29 cellular contexts compared by ENCODE assay signal in genomic region chr20:38082894-38083293, GRCh38. TPM values are rescaled to one million over a fixed set of nuclear protein-coding genes. Genes with fewer than 3 reads are reported as not detected.
A peak's percentile ranks its signal among the peaks of the same experiment; 100 is the strongest.
DNase-seq lines count a peak whose midpoint lies in the region; ATAC-seq and TF ChIP-seq lines count a peak whose summit lies in the region.
"Had no signal": no experiment of that assay in that cellular context is flagged by ENCODE, and none has a peak within 500 bp of the region (broad histone marks: within the 10 kb centered on the region; RNA-seq: fewer than 3 reads in every experiment).

No MANE protein-coding gene starts in this region.

- H3K27ac ChIP-seq in right atrium auricular region, result peak overlapping the region; percentile 84
- peak overlapping the region; percentile 66 for H3K27ac ChIP-seq in fibroblast of lung (ENCODE audit: insufficient read depth, low read length)
- peak overlapping the region; percentile 79 for H3K27ac ChIP-seq in osteoblast (ENCODE audit: low read depth, low read length)
- peak overlapping the region in 1 of 4 donors; percentile 64 for H3K27ac ChIP-seq in Peyer's patch
- H3K27ac ChIP-seq: epithelial cell of prostate, pancreas, SJCRH30 had no signal

- ATAC-seq in left ventricle myocardium superior, result no peak
- ATAC-seq: CD8-positive, alpha-beta T cell; pancreas; stimulated activated naive CD8-positive, alpha-beta T cell treated with anti-CD3 and anti-CD28 coated beads, Interleukin-15, Interleukin-2, amounts not matched to agents 100 U/mL and 50 U/mL, for 24 hours had no signal

- H3K27me3 ChIP-seq in right atrium auricular region (no peaks in the 10 kb centered on the region), fibroblast of lung (ENCODE audit: control insufficient read depth, insufficient read depth, low read length) (no peaks in the 10 kb centered on the region), osteoblast (ENCODE audit: insufficient read depth, low read length) (no peaks in the 10 kb centered on the region), Peyer's patch (no peaks in the 10 kb centered on the region)
- H3K27me3 ChIP-seq: pancreas, SJCRH30, spleen had no signal

- H3K36me3 ChIP-seq in right atrium auricular region (peaks cover 14% of the 10 kb centered on the region), fibroblast of lung (ENCODE audit: control insufficient read depth, insufficient read depth, low read length) (no peaks in the 10 kb centered on the region), osteoblast (ENCODE audit: insufficient read depth, low read length) (peaks cover 34% of the 10 kb centered on the region), Peyer's patch (peaks cover 0 to 41% (median 0%) of the 10 kb centered on the region in 3 donors)

- TF ChIP-seq CTCF in right atrium auricular region (IDR thresholded peaks at IDR 0.05) (no peak), fibroblast of lung (conservative IDR thresholded peaks at IDR 0.05 in 1 of 2, IDR thresholded peaks at IDR 0.05 in 1 of 2; ENCODE audit: low read depth in 1 of 2, low read length in 2 of 2) (no peak), osteoblast (IDR thresholded peaks at IDR 0.05; ENCODE audit: extremely low read depth, low read depth, low read length) (no peak), Peyer's patch (IDR thresholded peaks at IDR 0.05) (no peak)

- in situ Hi-C loops in ACHN (cut with HindIII; ENCODE audit: low pct_ligation_motif_present, low pct_unique_long_range_greater_than_20kb, low sequenced_read_pairs), result no loop called here

- H2AFZ ChIP-seq in fibroblast of lung (ENCODE audit: low read length) (no peak overlapping the region), osteoblast (ENCODE audit: low read length) (no peak overlapping the region)

- H3K4me3 ChIP-seq in right atrium auricular region, result no peak overlapping the region
- H3K4me3 ChIP-seq in fibroblast of lung (replicated peaks in 1 of 4; ENCODE audit: control extremely low read depth in 1 of 4, insufficient read depth in 1 of 4, low read depth in 3 of 4, low read length in 4 of 4), result no peak overlapping the region
- H3K4me3 ChIP-seq in osteoblast (ENCODE audit: insufficient read depth, low read length), result no peak overlapping the region
- no peak overlapping the region for H3K4me3 ChIP-seq in Peyer's patch
- H3K4me3 ChIP-seq: pancreas, SJCRH30, spleen had no signal

- DNase-seq in right atrium auricular region (ENCODE audit: low spot score) (no peak), left ventricle myocardium superior (no peak), fibroblast of lung (ENCODE audit: low read depth in 2 of 2) (no peak), osteoblast (ENCODE audit: insufficient read length, low spot score, missing footprints) (no peak), NCI-H2107 treated with DMSO at 0.1 percent for 48 hours (lab: John Stamatoyannopoulos, UW; ENCODE audit: unreplicated experiment) (no peak), MV-4-11 (lab: John Stamatoyannopoulos, UW) (no peak), Peyer's patch (no peak), ACHN (no peak)
- DNase-seq: activated CD4-positive, alpha-beta T cell treated with anti-CD3 and anti-CD28 coated beads, Interleukin-2, amount 10 ng/mL, durations not matched to agents 24 days and 14 days; activated effector memory CD4-positive, alpha-beta T cell treated with anti-CD3 and anti-CD28 coated beads, Interleukin-2, amount 50 U/mL, for 16 hours; activated T-cell treated with anti-CD3 and anti-CD28 coated beads, Interleukin-2, amount 50 U/mL, for 1 hour; CD8-positive, alpha-beta T cell; cortex of kidney; DMS 273 treated with DMSO at 0.1 percent for 48 hours; effector memory CD4-positive, alpha-beta T cell; EL; glutamatergic neuron; mammary epithelial cell; MM.1S; NCI-H446; NCI-H748 treated with DMSO at 0.1 percent for 48 hours; nephron progenitor cell; pancreas; SJCRH30; spleen; stimulated activated CD4-positive, alpha-beta T cell treated with anti-CD3 and anti-CD28 coated beads, Interleukin-2, amount 100 ng/mL, for 24 hours; stimulated activated naive CD8-positive, alpha-beta T cell treated with anti-CD3 and anti-CD28 coated beads, Interleukin-15, Interleukin-2, amounts not matched to agents 100 U/mL and 50 U/mL, for 24 hours; T-helper 9 cell had no signal

- H3K4me2 ChIP-seq in fibroblast of lung (ENCODE audit: extremely low read depth, insufficient read depth, low read length) (no peak overlapping the region), osteoblast (ENCODE audit: insufficient read depth, low read length) (no peak overlapping the region)

- TF ChIP-seq POLR2A in Peyer's patch (IDR thresholded peaks at IDR 0.05), result no peak

- no peaks in the 10 kb centered on the region for H3K9me3 ChIP-seq in right atrium auricular region
- no peaks in the 10 kb centered on the region for H3K9me3 ChIP-seq in fibroblast of lung (ENCODE audit: control insufficient read depth, insufficient read depth, low read depth, low read length)
- no peaks in the 10 kb centered on the region for H3K9me3 ChIP-seq in osteoblast (ENCODE audit: low read depth, low read length)
- H3K9me3 ChIP-seq in Peyer's patch, result no peaks in the 10 kb centered on the region
- H3K9me3 ChIP-seq: pancreas had no signal

- intact Hi-C loops in left ventricle myocardium superior (cut with micrococcal nuclease), result no loop called here

- no peaks in the 10 kb centered on the region for H4K20me1 ChIP-seq in fibroblast of lung (ENCODE audit: control insufficient read depth, extremely low read depth, insufficient read depth, low read length)
- H4K20me1 ChIP-seq in osteoblast (ENCODE audit: insufficient read depth, low read length), result no peaks in the 10 kb centered on the region

- H3K79me2 ChIP-seq in fibroblast of lung (ENCODE audit: control insufficient read depth, insufficient read depth, low read length) (no peaks in the 10 kb centered on the region), osteoblast (ENCODE audit: insufficient read depth, low read length) (peaks cover 37% of the 10 kb centered on the region)

- H3K4me1 ChIP-seq in right atrium auricular region (peaks cover 0 to 35% of the 10 kb centered on the region in 2 donors), fibroblast of lung (ENCODE audit: control insufficient read depth, extremely low read depth, insufficient read depth, low read length) (peaks cover 19% of the 10 kb centered on the region), osteoblast (ENCODE audit: insufficient read depth, low read length) (peaks cover 21% of the 10 kb centered on the region), Peyer's patch (no peaks in the 10 kb centered on the region)

- H3K9ac ChIP-seq in fibroblast of lung (ENCODE audit: insufficient read depth, low read length), result no peak overlapping the region

RNA-seq across cellular contexts. Expression of gene RPRD1B, which starts 49.3 kb away (rescaled TPM):
- 10 to 100 TPM; 60.1 to 75.8 TPM for total RNA-seq in right atrium auricular region
- total RNA-seq in left ventricle myocardium superior, result 65.3 TPM
- total RNA-seq in fibroblast of lung, result 21.1 and 23.8 TPM in 2 replicates
- 17.5 and 23.9 TPM in 2 replicates for polyA plus RNA-seq in fibroblast of lung
- polyA plus RNA-seq in fibroblast of lung (2012), result 9.8 and 12.7 TPM in 2 replicates
- polyA minus RNA-seq in fibroblast of lung (ENCODE audit: low replicate concordance), result 14.9 and 18.0 TPM in 2 replicates
- 21.5 and 29.3 TPM in 2 replicates for total RNA-seq in osteoblast
- total RNA-seq in Peyer's patch, result 10 to 100 TPM; 44.5 to 55.4 (median 52.4) TPM

RNA-seq across cellular contexts. Expression of gene TTI1, which starts 49.6 kb away (rescaled TPM):
- 10 to 100 TPM; 10.8 to 11.5 TPM for total RNA-seq in right atrium auricular region
- 12.5 TPM for total RNA-seq in left ventricle myocardium superior
- 15.9 and 20.0 TPM in 2 replicates for total RNA-seq in fibroblast of lung
- polyA plus RNA-seq in fibroblast of lung, result 12.6 and 17.9 TPM in 2 replicates
- polyA plus RNA-seq in fibroblast of lung (2012), result 7.5 and 11.8 TPM in 2 replicates
- 22.2 and 30.7 TPM in 2 replicates for polyA minus RNA-seq in fibroblast of lung (ENCODE audit: low replicate concordance)
- 14.4 and 14.8 TPM in 2 replicates for total RNA-seq in osteoblast
- total RNA-seq in Peyer's patch, result 10 to 100 TPM in 3 of 4 donors, 1 to 10 TPM in 1; 9.3 to 34.7 (median 14.8) TPM
